ENCODE assay signal across 8 cellular contexts in the genomic region with DNA sequence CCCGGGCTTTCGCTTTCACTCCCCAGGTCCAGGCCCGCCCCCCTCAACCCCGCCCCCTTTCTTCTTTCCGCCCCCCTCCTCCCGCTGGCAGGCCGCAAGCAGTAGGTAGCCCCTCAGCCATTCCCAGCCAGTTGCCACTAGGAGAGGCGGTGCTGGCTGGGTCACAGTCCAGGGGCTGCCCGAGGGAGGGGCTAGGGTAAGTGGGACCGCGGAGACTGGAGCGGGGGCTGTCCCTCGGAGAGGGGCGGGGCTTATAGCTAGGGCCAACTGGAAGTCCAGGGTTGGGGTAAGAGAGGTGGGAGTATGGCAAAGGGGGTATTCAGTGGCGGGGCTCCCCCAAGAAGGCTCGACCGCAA. TPM values are rescaled to one million over a fixed set of nuclear protein-coding genes. Genes with fewer than 3 reads are reported as not detected.
DNase-seq lines count a peak whose midpoint lies in the region; ATAC-seq and TF ChIP-seq lines count a peak whose summit lies in the region.

No MANE protein-coding gene starts in this region.

- ATAC-seq in HG03432 (IDR thresholded peaks at IDR 0.05; ENCODE audit: unreplicated experiment), result peak; percentile 70

- peaks cover 37% of the 10 kb centered on the region for H3K4me1 Mint-ChIP-seq in chondrocyte (ENCODE audit: low read depth)

- peak overlapping the region; percentile 98 for H3K4me3 Mint-ChIP-seq in chondrocyte (ENCODE audit: unreplicated experiment)

- H3K36me3 Mint-ChIP-seq in chondrocyte (ENCODE audit: low read depth), result peaks cover 10% of the 10 kb centered on the region

- H3K27me3 Mint-ChIP-seq in chondrocyte (ENCODE audit: low read depth), result no peaks in the 10 kb centered on the region

- H3K9me3 Mint-ChIP-seq in chondrocyte (ENCODE audit: low read depth), result no peaks in the 10 kb centered on the region

- peak; percentile 91 for DNase-seq in AML-193 (lab: John Stamatoyannopoulos, UW)
- peak; percentile 98 for DNase-seq in GM19238 (ENCODE audit: insufficient read length, low spot score)
- DNase-seq in NCI-H446 treated with DMSO at 0.1 percent for 48 hours (lab: John Stamatoyannopoulos, UW), result peak; percentile 98
- peak; percentile 75 to 86 for DNase-seq in activated CD4-positive, alpha-beta T cell treated with anti-CD3 and anti-CD28 coated beads for 24 hours (ENCODE audit: low read depth in 2 of 2)
- DNase-seq in chondrocyte (ENCODE audit: low spot score), result peak; percentile 98
- peak; percentile 97 for DNase-seq in kidney glomerular epithelial cell (lab: John Stamatoyannopoulos, UW)
- peak; percentile 89 to 92 for DNase-seq in stimulated activated CD4-positive, alpha-beta T cell treated with anti-CD3 and anti-CD28 coated beads, Interleukin-15, amount 100 ng/mL, for 48 hours (ENCODE audit: low read depth in 2 of 2)

- peak; percentile 12 for TF ChIP-seq CTCF in chondrocyte (IDR thresholded peaks at IDR 0.05)

- peak overlapping the region; percentile 97 for H3K27ac Mint-ChIP-seq in chondrocyte (ENCODE audit: unreplicated experiment)

RNA-seq across cellular contexts. Expression of gene PSME2, which starts 0.2 kb away (rescaled TPM):
- 53.6 to 78.7 TPM (median 59.7 TPM) in 3 replicates for total RNA-seq in chondrocyte

RNA-seq across cellular contexts. Expression of gene RNF31, which starts 0.7 kb away (rescaled TPM):
- 38.8 to 50.6 TPM (median 45.8 TPM) in 3 replicates for total RNA-seq in chondrocyte

RNA-seq across cellular contexts. Expression of gene EMC9, which starts 5.2 kb away (rescaled TPM):
- 14.0 to 15.3 TPM (median 14.8 TPM) in 3 replicates for total RNA-seq in chondrocyte

RNA-seq across cellular contexts. Expression of gene PSME1, which starts 10.6 kb away (rescaled TPM):
- total RNA-seq in chondrocyte, result 59.2 to 76.1 TPM (median 64.9 TPM) in 3 replicates

RNA-seq across cellular contexts. Expression of gene IRF9, which starts 14.5 kb away (rescaled TPM):
- 28.9 to 38.4 TPM (median 37.8 TPM) in 3 replicates for total RNA-seq in chondrocyte

Comparison
In these comparisons a context has a peak if more than half of its experiments do, and no peak if none do; other contexts are left out.
1. Peak in every context shown above with its lines: DNase-seq and ATAC-seq.